1 cellular context compared by ENCODE assay signal in the genomic region with DNA sequence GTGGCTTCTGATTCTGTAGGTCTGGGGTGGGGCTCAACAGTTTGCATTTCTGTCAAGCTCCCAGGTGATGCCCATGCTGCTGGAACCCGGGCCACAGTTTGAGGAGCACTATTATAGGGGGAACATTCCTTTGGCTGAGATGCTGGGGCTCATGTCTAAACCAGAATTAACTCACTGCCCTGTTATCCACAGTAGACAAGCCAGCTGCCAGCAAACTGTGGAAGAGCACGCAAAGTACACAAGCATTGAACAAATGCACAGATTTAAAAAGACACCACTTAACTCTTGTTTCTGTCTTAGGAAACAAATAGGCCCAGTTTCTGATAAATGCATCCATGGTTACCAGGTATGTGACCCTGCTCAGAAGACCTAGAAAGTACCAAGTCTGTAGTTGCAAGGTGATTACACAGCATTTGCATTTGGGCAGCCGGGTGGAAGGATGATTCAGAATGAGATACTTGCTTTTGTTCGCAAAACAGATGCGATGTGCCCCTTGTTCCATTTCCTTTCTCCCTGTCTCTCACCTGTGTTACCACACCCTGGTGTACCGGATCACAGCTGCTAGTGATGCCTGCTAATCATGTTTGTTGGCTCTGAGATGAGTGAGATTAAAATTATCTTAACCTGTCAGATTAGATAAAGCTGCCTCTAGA.
TF ChIP-seq lines count a peak whose summit lies in the region.

No MANE protein-coding gene starts in this region.

TF ChIP-seq in SK-N-SH treated with all-trans-retinoic acid at 6 μM for 48 hours, 23 proteins besides CTCF, POLR2A, EP300 and RAD21 (continued from another document):
- TF ChIP-seq TSHZ2 (CRISPR knock-in tag; IDR thresholded peaks at IDR 0.05): no peak
TF ChIP-seq in SK-N-SH treated with all-trans-retinoic acid at 6 μM for 48 hours: peak in this region for 0.
